In genomic region chr2:27261241-27261925, GRCh38 we compare ENCODE assay signal across 14 cellular contexts. TPM values are rescaled to one million over a fixed set of nuclear protein-coding genes. Genes with fewer than 3 reads are reported as not detected.
DNase-seq lines count a peak whose midpoint lies in the region; ATAC-seq and TF ChIP-seq lines count a peak whose summit lies in the region.
"Had no signal": no experiment of that assay in that cellular context is flagged by ENCODE, and none has a peak within 500 bp of the region (broad histone marks: within the 10 kb centered on the region; RNA-seq: fewer than 3 reads in every experiment).

No MANE protein-coding gene starts in this region.

- POLR2A ChIA-PET in HCT116 (lab: Charles Lee), result interaction anchor here (0.5 kb wide), 1 partner anchor 101 kb away, joined by 3 read pairs; no protein-coding TSS in a partner anchor
- POLR2A ChIA-PET in naive thymus-derived CD8-positive, alpha-beta T cell (lab: Charles Lee), result no interaction called here

- peaks cover 26% of the 10 kb centered on the region for H3K27me3 ChIP-seq in CD4-positive, CD25-positive, alpha-beta regulatory T cell (ENCODE audit: control insufficient read depth, insufficient read depth, low read length)
- H3K27me3 ChIP-seq in HCT116 (ENCODE audit: insufficient read depth, low read length) (peaks cover 13% of the 10 kb centered on the region; the same call in 1 of the 2 replicates), uterus (peaks cover 21 to 25% of the 10 kb centered on the region in 2 donors)

- H3K4me2 ChIP-seq in HCT116 (ENCODE audit: low read length), result peak overlapping the region; percentile 99

- in situ Hi-C loops in ACHN (cut with HindIII; ENCODE audit: low pct_ligation_motif_present, low pct_unique_long_range_greater_than_20kb, low sequenced_read_pairs), result no loop called here

- peaks cover 0 to 30% (median 13%) of the 10 kb centered on the region in 4 donors for H3K4me1 Mint-ChIP-seq in CD4-positive, CD25-positive, alpha-beta regulatory T cell
- H3K4me1 Mint-ChIP-seq in brain, result peaks cover 35% of the 10 kb centered on the region
- peaks cover 24 to 30% (median 28%) of the 10 kb centered on the region in 4 donors for H3K4me1 Mint-ChIP-seq in naive thymus-derived CD8-positive, alpha-beta T cell

- TSS peak; percentile 39 for BruUV-seq in HCT116 (replicated peaks; lab: Mats Ljungman, UMichigan)

- H3K9me3 ChIP-seq in CD4-positive, CD25-positive, alpha-beta regulatory T cell (ENCODE audit: control insufficient read depth in 2 of 2, low read length in 2 of 2), result no peaks in the 10 kb centered on the region
- H3K9me3 ChIP-seq in HCT116 (ENCODE audit: control insufficient read depth in 1 of 2, insufficient read depth in 1 of 2, low read depth in 1 of 2, low read length in 2 of 2) (no peaks in the 10 kb centered on the region), uterus (no peaks in the 10 kb centered on the region)

- H3K36me3 ChIP-seq in CD4-positive, CD25-positive, alpha-beta regulatory T cell (ENCODE audit: control insufficient read depth, insufficient read depth, low read length), result no peaks in the 10 kb centered on the region
- H3K36me3 ChIP-seq in HCT116 (ENCODE audit: control insufficient read depth in 1 of 2, insufficient read depth in 2 of 2, low read length in 2 of 2) (peaks cover 0 to 2% of the 10 kb centered on the region in 2 experiments; a peak in 1 of 4 replicates), uterus (no peaks in the 10 kb centered on the region)

- peaks cover 58% of the 10 kb centered on the region for H3K27me3 Mint-ChIP-seq in CD4-positive, CD25-positive, alpha-beta regulatory T cell
- peaks cover 71% of the 10 kb centered on the region for H3K27me3 Mint-ChIP-seq in brain
- H3K27me3 Mint-ChIP-seq in naive thymus-derived CD8-positive, alpha-beta T cell, result peaks cover 42 to 71% (median 57%) of the 10 kb centered on the region in 5 donors

- H3K9me2 ChIP-seq in HCT116 (ENCODE audit: insufficient read depth), result no peaks in the 10 kb centered on the region

- CTCF ChIA-PET in HCT116 (lab: Charles Lee), result interaction anchor here (1.6 kb wide), 1 partner anchor 42 kb away, joined by 6 read pairs; no protein-coding TSS in a partner anchor

- H3K27ac ChIP-seq in CD4-positive, CD25-positive, alpha-beta regulatory T cell (ENCODE audit: insufficient read depth, low read length, poor library complexity, severe bottlenecking), result no peak overlapping the region
- H3K27ac ChIP-seq in HCT116 (ENCODE audit: low read depth, low read length) (no peak overlapping the region), uterus (no peak overlapping the region)
- H3K27ac ChIP-seq: parathyroid adenoma, VCaP had no signal

- DNase-seq in CD4-positive, CD25-positive, alpha-beta regulatory T cell, result no peak
- DNase-seq in HCT116 (ENCODE audit: low read depth, low spot score) (no peak), ACHN (no peak), glomerular visceral epithelial cell (ENCODE audit: extremely low spot score) (no peak), uterus (no peak)
- peak in 1 of 10 donors; percentile 45 for DNase-seq in naive thymus-derived CD8-positive, alpha-beta T cell
- DNase-seq in stimulated activated CD4-positive, alpha-beta T cell treated with anti-CD3 and anti-CD28 coated beads, Interleukin-12 subunit alpha, Interleukin-12 subunit beta, amount 100 ng/mL, for 4 hours, result no peak
- DNase-seq: NCI-H2227 treated with DMSO at 0.1 percent for 48 hours had no signal

- peaks cover 0 to 3% (median 0%) of the 10 kb centered on the region in 7 donors for H3K9me3 Mint-ChIP-seq in CD4-positive, CD25-positive, alpha-beta regulatory T cell
- peaks cover 0 to 5% (median 3%) of the 10 kb centered on the region in 5 experiments for H3K9me3 Mint-ChIP-seq in brain
- H3K9me3 Mint-ChIP-seq in naive thymus-derived CD8-positive, alpha-beta T cell, result peaks cover 0 to 2% (median 0%) of the 10 kb centered on the region in 9 donors

- TF ChIP-seq RAD21 in HCT116 (IDR thresholded peaks at IDR 0.05; ENCODE audit: low read depth), result no peak

- TF ChIP-seq POLR2A in HCT116 (IDR thresholded peaks at IDR 0.05; ENCODE audit: borderline replicate concordance, extremely low read depth, insufficient read depth, insufficient read length) (no peak), uterus (IDR thresholded peaks at IDR 0.05) (no peak)

- H3K4me3 ChIP-seq in CD4-positive, CD25-positive, alpha-beta regulatory T cell (ENCODE audit: low read depth, low read length), result no peak overlapping the region
- peak overlapping the region; percentile 73 to 84 for H3K4me3 ChIP-seq in HCT116 (replicated peaks in 1 of 2; ENCODE audit: low read depth in 1 of 2, low read length in 2 of 2)
- H3K4me3 ChIP-seq in uterus, result no peak overlapping the region

- peak overlapping the region; percentile 36 to 65 (median 57) for H3K4me3 Mint-ChIP-seq in CD4-positive, CD25-positive, alpha-beta regulatory T cell
- peak overlapping the region; percentile 46 to 87 (median 68) for H3K4me3 Mint-ChIP-seq in brain
- H3K4me3 Mint-ChIP-seq in naive thymus-derived CD8-positive, alpha-beta T cell, result peak overlapping the region; percentile 59 to 89 (median 80)

- H3K79me2 ChIP-seq in HCT116 (ENCODE audit: insufficient read depth, low read length), result peaks cover 13% of the 10 kb centered on the region; the same call in 1 of the 2 replicates
- H3K79me2 ChIP-seq: parathyroid adenoma had no signal

- RAD21 ChIA-PET in HCT116 (lab: Charles Lee; ENCODE audit: low non-redundant PET in 1 of 2, low total read pairs in 2 of 2, uncharacterized antibody in 2 of 2, unreplicated experiment in 2 of 2), result no interaction called here

- no peak overlapping the region for H2AFZ ChIP-seq in HCT116 (ENCODE audit: low read depth, low read length, poor library complexity, severe bottlenecking)
- H2AFZ ChIP-seq: parathyroid adenoma had no signal

- TF ChIP-seq CTCF in HCT116 (IDR thresholded peaks at IDR 0.05 in 2 of 3, conservative IDR thresholded peaks at IDR 0.05 in 1 of 3; ENCODE audit: borderline replicate concordance in 1 of 3, insufficient read depth in 1 of 3, low read depth in 2 of 3, low read length in 2 of 3) (no peak), brain (conservative IDR thresholded peaks at IDR 0.05) (no peak), uterus (IDR thresholded peaks at IDR 0.05) (no peak)

- peak overlapping the region; percentile 79 for H3K9ac ChIP-seq in HCT116 (ENCODE audit: low read length)
- H3K9ac ChIP-seq: parathyroid adenoma had no signal

- H4K20me1 ChIP-seq in HCT116 (ENCODE audit: insufficient read depth), result no peaks in the 10 kb centered on the region

- no peak for ATAC-seq in CD4-positive, CD25-positive, alpha-beta regulatory T cell (ENCODE audit: low read depth in 2 of 2)
- no peak for ATAC-seq in HCT116
- ATAC-seq in naive thymus-derived CD8-positive, alpha-beta T cell, result no peak

- peaks cover 3% of the 10 kb centered on the region for H3K36me3 Mint-ChIP-seq in CD4-positive, CD25-positive, alpha-beta regulatory T cell
- H3K36me3 Mint-ChIP-seq in brain, result no peaks in the 10 kb centered on the region
- peaks cover 0 to 14% (median 2%) of the 10 kb centered on the region in 3 donors for H3K36me3 Mint-ChIP-seq in naive thymus-derived CD8-positive, alpha-beta T cell

- intact Hi-C loops in HCT116 (cut with micrococcal nuclease), result loop anchor here (5.0 kb wide), 1 partner anchor 61 kb away; the partner anchor contains the start of gene MPV17
- intact Hi-C loops in uterus (cut with DNase I; ENCODE audit: low total_unique reads), result no loop called here

- no peak overlapping the region for H3K27ac Mint-ChIP-seq in CD4-positive, CD25-positive, alpha-beta regulatory T cell
- peak overlapping the region in 1 of 5 experiments; percentile 88 for H3K27ac Mint-ChIP-seq in brain
- peak overlapping the region in 2 of 10 donors; percentile 26 to 54 for H3K27ac Mint-ChIP-seq in naive thymus-derived CD8-positive, alpha-beta T cell

- peaks cover 37% of the 10 kb centered on the region for H3K4me1 ChIP-seq in CD4-positive, CD25-positive, alpha-beta regulatory T cell (ENCODE audit: control insufficient read depth, insufficient read depth, low read length, poor library complexity, severe bottlenecking)
- H3K4me1 ChIP-seq in HCT116 (ENCODE audit: control insufficient read depth in 1 of 2, insufficient read depth in 2 of 2, low read length in 2 of 2), result peaks cover 19 to 37% of the 10 kb centered on the region in 2 experiments
- peaks cover 0 to 23% of the 10 kb centered on the region in 2 donors for H3K4me1 ChIP-seq in uterus

RNA-seq across cellular contexts. Expression of gene SLC30A3, which starts 1.5 kb away (rescaled TPM):
- total RNA-seq in CD4-positive, CD25-positive, alpha-beta regulatory T cell, result 0.10 TPM
- polyA plus RNA-seq in CD4-positive, CD25-positive, alpha-beta regulatory T cell, result under 1 TPM in 1 of 4 donors, not detected in 3; 0.05 TPM
- total RNA-seq in HCT116 (2021; ENCODE audit: unreplicated experiment), result 20.5 TPM
- 16.1 and 18.0 TPM in 2 replicates for polyA plus RNA-seq in HCT116 (2012)
- polyA plus RNA-seq in brain (ENCODE audit: insufficient read depth, low read depth, low replicate concordance), result 7.4 TPM
- not detected for total RNA-seq in naive thymus-derived CD8-positive, alpha-beta T cell
- under 1 TPM in 1 of 3 donors, not detected in 2; 0.13 TPM for polyA plus RNA-seq in naive thymus-derived CD8-positive, alpha-beta T cell
- 1 to 10 TPM in 1 of 4 donors, under 1 TPM in 2, not detected in 1; 0.35 to 2.1 (median 0.88) TPM for total RNA-seq in uterus
- total RNA-seq: RPMI7951 had no signal
- polyA plus RNA-seq: keratinocyte had no signal

RNA-seq across cellular contexts. Expression of gene DNAJC5G, which starts 13.8 kb away (rescaled TPM):
- not detected for total RNA-seq in CD4-positive, CD25-positive, alpha-beta regulatory T cell
- not detected for polyA plus RNA-seq in CD4-positive, CD25-positive, alpha-beta regulatory T cell
- 2.5 TPM for total RNA-seq in HCT116 (2021; ENCODE audit: unreplicated experiment)
- 1.0 and 1.1 TPM in 2 replicates for polyA plus RNA-seq in HCT116 (2012)
- polyA plus RNA-seq in brain (ENCODE audit: insufficient read depth, low read depth, low replicate concordance), result not detected
- not detected for total RNA-seq in naive thymus-derived CD8-positive, alpha-beta T cell
- not detected for polyA plus RNA-seq in naive thymus-derived CD8-positive, alpha-beta T cell
- total RNA-seq in uterus, result 1 to 10 TPM in 2 of 4 donors, under 1 TPM in 1, not detected in 1; 0.77 to 3.9 (median 1.5) TPM
- total RNA-seq: RPMI7951 had no signal
- polyA plus RNA-seq: keratinocyte, urinary bladder had no signal

RNA-seq across cellular contexts. Expression of gene TRIM54, which starts 20.8 kb away (rescaled TPM):
- total RNA-seq in CD4-positive, CD25-positive, alpha-beta regulatory T cell, result not detected
- polyA plus RNA-seq in CD4-positive, CD25-positive, alpha-beta regulatory T cell, result under 1 TPM in 1 of 4 donors, not detected in 3; 0.10 TPM
- 2.0 TPM for total RNA-seq in HCT116 (2021; ENCODE audit: unreplicated experiment)
- 1.0 and 1.4 TPM in 2 replicates for polyA plus RNA-seq in HCT116 (2012)
- polyA plus RNA-seq in brain (ENCODE audit: insufficient read depth, low read depth, low replicate concordance), result 0.25 TPM
- total RNA-seq in naive thymus-derived CD8-positive, alpha-beta T cell, result under 1 TPM in 1 of 2 experiments, not detected in 1; 0.19 TPM
- not detected for polyA plus RNA-seq in naive thymus-derived CD8-positive, alpha-beta T cell
- total RNA-seq in uterus, result 1 to 10 TPM in 1 of 4 donors, under 1 TPM in 3; 0.26 to 5.0 (median 0.58) TPM
- total RNA-seq: RPMI7951 had no signal
- polyA plus RNA-seq: keratinocyte had no signal

RNA-seq across cellular contexts. Expression of gene CAD, which starts 44.2 kb away (rescaled TPM):
- 27.4 TPM for total RNA-seq in CD4-positive, CD25-positive, alpha-beta regulatory T cell
- polyA plus RNA-seq in CD4-positive, CD25-positive, alpha-beta regulatory T cell, result 10 to 100 TPM; 12.2 to 18.4 (median 13.8) TPM
- total RNA-seq in HCT116 (2021; ENCODE audit: unreplicated experiment) (114 TPM), uterus (10 to 100 TPM in 3 of 4 donors, 1 to 10 TPM in 1; 5.9 to 47.2 (median 31.3) TPM)
- 86.2 and 90.4 TPM in 2 replicates for polyA plus RNA-seq in HCT116 (2012)
- 26.7 TPM for polyA plus RNA-seq in brain (ENCODE audit: insufficient read depth, low read depth, low replicate concordance)
- total RNA-seq in naive thymus-derived CD8-positive, alpha-beta T cell, result 10 to 100 TPM; 52.8 to 59.7 TPM
- 10 to 100 TPM; 18.0 to 31.9 (median 27.7) TPM for polyA plus RNA-seq in naive thymus-derived CD8-positive, alpha-beta T cell

RNA-seq across cellular contexts. Expression of gene UCN, which starts 46.9 kb away (rescaled TPM):
- 2.2 TPM for total RNA-seq in CD4-positive, CD25-positive, alpha-beta regulatory T cell
- under 1 TPM in 3 of 4 donors, not detected in 1; 0.24 to 0.79 (median 0.32) TPM for polyA plus RNA-seq in CD4-positive, CD25-positive, alpha-beta regulatory T cell
- total RNA-seq in HCT116 (2021; ENCODE audit: unreplicated experiment) (8.0 TPM), uterus (1 to 10 TPM in 3 of 4 donors, not detected in 1; 2.3 to 8.5 (median 2.3) TPM)
- 4.3 and 5.0 TPM in 2 replicates for polyA plus RNA-seq in HCT116 (2012)
- polyA plus RNA-seq in brain (ENCODE audit: insufficient read depth, low read depth, low replicate concordance), result 0.93 TPM
- total RNA-seq in naive thymus-derived CD8-positive, alpha-beta T cell, result 1 to 10 TPM; 5.9 to 6.9 TPM
- 1 to 10 TPM in 2 of 3 donors, under 1 TPM in 1; 0.54 to 1.3 (median 1.2) TPM for polyA plus RNA-seq in naive thymus-derived CD8-positive, alpha-beta T cell

Comparison
In these comparisons a context has a peak if more than half of its experiments do, and no peak if none do; other contexts are left out.
1. H3K4me3 ChIP-seq: peak in HCT116 (2 of 2); none in CD4-positive, CD25-positive, alpha-beta regulatory T cell (single experiment) and uterus (0 of 2).
2. Peak in every context shown above with its lines, with median percentiles within 50 percentile points of each other: H3K4me3 Mint-ChIP-seq.